ENCODE assay signal across 11 cellular contexts in the genomic region with DNA sequence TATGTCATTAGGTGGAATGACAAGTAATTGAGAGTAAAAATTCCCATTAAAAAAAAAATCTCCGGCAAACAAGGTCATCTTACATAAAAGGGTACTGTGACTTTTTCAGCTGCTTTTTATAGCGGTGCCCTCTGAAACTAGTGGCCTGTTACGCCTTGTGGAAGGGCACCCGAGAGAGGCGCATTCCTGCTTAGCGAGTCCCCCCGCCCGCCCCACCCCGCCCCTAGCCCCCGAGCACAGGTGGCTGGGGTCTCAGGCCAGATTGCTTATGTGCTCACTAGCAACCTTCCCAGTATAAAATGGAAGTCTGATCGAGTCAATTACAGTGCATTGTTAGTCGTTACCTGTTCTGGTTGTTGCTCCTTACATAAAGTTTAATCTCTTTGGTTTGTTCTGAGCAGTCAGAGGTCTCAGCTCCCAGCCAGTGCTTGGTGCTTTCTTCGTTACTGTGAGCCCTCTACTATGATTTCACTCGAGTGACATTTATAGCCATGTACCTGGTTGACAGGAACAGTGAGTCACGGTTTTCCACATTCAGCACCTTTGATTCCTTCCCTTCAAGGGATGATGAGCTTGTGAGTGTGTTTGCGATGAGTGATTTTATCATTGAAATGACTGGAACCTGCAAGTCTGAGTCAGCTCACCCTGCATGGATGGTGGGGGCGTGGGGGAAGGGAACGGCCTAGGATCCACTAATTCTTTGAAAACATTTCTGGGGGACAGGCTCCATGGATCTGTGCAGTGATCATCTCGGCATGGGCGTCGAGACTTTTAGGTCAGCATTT. TPM values are rescaled to one million over a fixed set of nuclear protein-coding genes. Genes with fewer than 3 reads are reported as not detected.
DNase-seq lines count a peak whose midpoint lies in the region; ATAC-seq lines count a peak whose summit lies in the region.
"Had no signal": no experiment of that assay in that cellular context is flagged by ENCODE, and none has a peak within 500 bp of the region (broad histone marks: within the 10 kb centered on the region; RNA-seq: fewer than 3 reads in every experiment).

No MANE protein-coding gene starts in this region.

- H3K4me3 Mint-ChIP-seq in activated T-cell treated with anti-CD3 and anti-CD28 coated beads, Interleukin-2, amount 50 U/mL, for 24 hours = peak overlapping the region; percentile 59

- ATAC-seq in GM19455 (IDR thresholded peaks at IDR 0.05; ENCODE audit: unreplicated experiment) (no peak), HG03521 (IDR thresholded peaks at IDR 0.05; ENCODE audit: unreplicated experiment) (no peak)

- peaks cover 45% of the 10 kb centered on the region for H3K4me1 Mint-ChIP-seq in activated T-cell treated with anti-CD3 and anti-CD28 coated beads, Interleukin-2, amount 50 U/mL, for 24 hours (ENCODE audit: low read depth)

- H3K27ac Mint-ChIP-seq in activated T-cell treated with anti-CD3 and anti-CD28 coated beads, Interleukin-2, amount 50 U/mL, for 24 hours = peak overlapping the region; percentile 93

- DNase-seq in M059J (ENCODE audit: low read depth) (peak; percentile 79), iPS-NIHi11 (ENCODE audit: low spot score) (peak; percentile 45), amygdala (lab: John Stamatoyannopoulos, UW) (no peak), NCI-H69 (lab: John Stamatoyannopoulos, UW) (no peak)
- DNase-seq in activated T-cell treated with anti-CD3 and anti-CD28 coated beads, Interleukin-2, amount 50 U/mL, for 24 hours = peak; percentile 81
- peak; percentile 7 to 44 (median 36) for DNase-seq in stimulated activated CD4-positive, alpha-beta T cell treated with anti-CD3 and anti-CD28 coated beads, TNF-alpha, amount 100 ng/mL, for 4 hours (ENCODE audit: low read depth in 3 of 3)
- DNase-seq: aorta, hippocampal formation, KBM-7 had no signal

- no peaks in the 10 kb centered on the region for H3K27me3 Mint-ChIP-seq in activated T-cell treated with anti-CD3 and anti-CD28 coated beads, Interleukin-2, amount 50 U/mL, for 24 hours

- H3K36me3 Mint-ChIP-seq in activated T-cell treated with anti-CD3 and anti-CD28 coated beads, Interleukin-2, amount 50 U/mL, for 24 hours (ENCODE audit: low read depth) = no peaks in the 10 kb centered on the region

- no peaks in the 10 kb centered on the region for H3K9me3 Mint-ChIP-seq in activated T-cell treated with anti-CD3 and anti-CD28 coated beads, Interleukin-2, amount 50 U/mL, for 24 hours

RNA-seq across cellular contexts. Expression of a gene that starts 47.6 kb away (rescaled TPM):
- 7.6 and 12.1 TPM in 2 replicates for total RNA-seq in M059J (2014; rRNA removed; shearing (Covaris generic))

Comparison
In these comparisons a context has a peak if more than half of its experiments do, and no peak if none do; other contexts are left out.
1. DNase-seq: peak in M059J (single experiment), activated T-cell treated with anti-CD3 and anti-CD28 coated beads, Interleukin-2, amount 50 U/mL, for 24 hours (single experiment), iPS-NIHi11 (single experiment) and stimulated activated CD4-positive, alpha-beta T cell treated with anti-CD3 and anti-CD28 coated beads, TNF-alpha, amount 100 ng/mL, for 4 hours (3 of 3); none in amygdala (0 of 56) and NCI-H69 (single experiment).